Comparison of ENCODE assay signal across 17 cellular contexts in the genomic region with DNA sequence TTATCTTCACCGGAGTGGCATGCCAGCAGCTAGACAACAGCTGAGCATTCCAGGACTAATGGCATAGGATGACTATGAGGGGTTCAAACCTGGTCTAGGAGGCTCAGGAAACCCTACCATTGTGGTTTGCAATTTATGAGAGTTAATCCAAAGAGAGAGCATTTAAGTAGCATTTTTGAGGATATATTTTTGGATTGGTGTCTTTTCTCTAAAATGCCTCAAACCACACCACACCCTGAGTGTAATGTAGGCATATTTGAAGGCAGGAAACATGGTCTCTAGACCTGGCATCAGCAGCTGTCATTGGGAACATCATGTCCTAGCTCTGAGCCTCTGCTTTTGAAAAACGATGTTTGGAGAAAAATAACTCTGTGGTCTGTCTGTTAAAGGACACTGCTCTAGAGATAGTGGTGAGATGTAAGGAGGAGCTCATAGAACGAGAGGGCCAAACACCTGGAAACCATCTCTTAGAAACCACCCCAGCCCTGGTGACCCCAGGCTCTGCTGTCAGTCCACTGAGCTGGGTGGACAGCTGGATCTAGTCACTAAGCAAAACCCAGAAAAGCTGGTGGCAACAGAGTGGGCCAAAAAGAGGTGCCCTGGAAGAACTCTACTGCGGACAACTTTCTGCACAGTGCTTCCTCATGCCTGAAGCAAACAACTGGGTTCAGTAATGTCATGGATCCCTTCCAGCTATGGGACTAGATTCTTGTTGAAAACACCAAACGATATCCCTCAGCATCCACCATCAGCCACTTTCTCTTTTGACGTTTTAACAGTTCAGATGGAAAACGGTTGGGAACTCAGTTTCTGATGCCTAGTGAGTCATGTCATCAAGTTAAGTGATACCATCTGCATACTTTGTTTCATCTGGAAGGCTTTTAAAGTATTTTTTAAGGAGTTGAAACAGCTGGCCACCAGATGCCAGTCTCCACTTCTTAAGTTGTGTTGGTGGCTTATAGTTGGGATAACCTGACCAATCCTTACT.
A peak's percentile ranks its signal among the peaks of the same experiment; 100 is the strongest.
DNase-seq lines count a peak whose midpoint lies in the region; ATAC-seq and TF ChIP-seq lines count a peak whose summit lies in the region.
"Had no signal": no experiment of that assay in that cellular context is flagged by ENCODE, and none has a peak within 500 bp of the region (broad histone marks: within the 10 kb centered on the region; RNA-seq: fewer than 3 reads in every experiment).

No MANE protein-coding gene starts in this region.

- H3K27me3 Mint-ChIP-seq in nephron (ENCODE audit: low read depth): no peaks in the 10 kb centered on the region
- H3K27me3 Mint-ChIP-seq in immature natural killer cell (ENCODE audit: low read depth in 3 of 3): peaks cover 0 to 5% (median 2%) of the 10 kb centered on the region in 3 donors
- H3K27me3 Mint-ChIP-seq: B cell had no signal

- TF ChIP-seq CTCF in AG04449 (IDR thresholded peaks at IDR 0.05; ENCODE audit: insufficient read depth, low read length, missing control alignments): no peak
- TF ChIP-seq CTCF in fibroblast of lung (conservative IDR thresholded peaks at IDR 0.05 in 1 of 2, IDR thresholded peaks at IDR 0.05 in 1 of 2; ENCODE audit: low read depth in 1 of 2, low read length in 2 of 2): peak in 1 of 2 donors; percentile 3
- no peak for TF ChIP-seq CTCF in nephron (IDR thresholded peaks at IDR 0.05; ENCODE audit: unreplicated experiment in 3 of 3)
- TF ChIP-seq CTCF in WERI-Rb-1 (IDR thresholded peaks at IDR 0.05; ENCODE audit: low read depth, low read length): no peak

- H3K9ac ChIP-seq in fibroblast of lung (ENCODE audit: insufficient read depth, low read length): no peak overlapping the region

- H3K27me3 ChIP-seq in fibroblast of lung (ENCODE audit: control insufficient read depth, insufficient read depth, low read length): no peaks in the 10 kb centered on the region
- H3K27me3 ChIP-seq in WERI-Rb-1 (ENCODE audit: insufficient read depth, low read depth, severe bottlenecking): no peaks in the 10 kb centered on the region
- H3K27me3 ChIP-seq: Peyer's patch had no signal

- H3K9me3 ChIP-seq in fibroblast of lung (ENCODE audit: control insufficient read depth, insufficient read depth, low read depth, low read length) (no peaks in the 10 kb centered on the region), WERI-Rb-1 (ENCODE audit: severe bottlenecking) (no peaks in the 10 kb centered on the region)
- H3K9me3 ChIP-seq: Peyer's patch had no signal

- POLR2A ChIA-PET in AG04449 (lab: Yijun Ruan, JAX): interaction anchor here (0.7 kb wide), 1 partner anchor 13 kb away, joined by 3 read pairs; no protein-coding TSS in a partner anchor

- no peak for ATAC-seq in HG03520 (IDR thresholded peaks at IDR 0.05; ENCODE audit: unreplicated experiment)
- ATAC-seq: HCT116, left colon had no signal

- H3K9me3 Mint-ChIP-seq in nephron (peaks cover 3% of the 10 kb centered on the region), immature natural killer cell (no peaks in the 10 kb centered on the region)
- H3K9me3 Mint-ChIP-seq: activated naive CD4-positive, alpha-beta T cell treated with anti-CD3 and anti-CD28 coated beads for 36 hours had no signal

- H3K27ac ChIP-seq in fibroblast of lung (ENCODE audit: insufficient read depth, low read length) (peak overlapping the region; percentile 44), WERI-Rb-1 (no peak overlapping the region)
- H3K27ac ChIP-seq: Peyer's patch had no signal

- in situ Hi-C loops in G401 (cut with HindIII; ENCODE audit: low sequenced_read_pairs): no loop called here

- peak overlapping the region; percentile 2 for H3K4me2 ChIP-seq in fibroblast of lung (ENCODE audit: extremely low read depth, insufficient read depth, low read length)

- H3K79me2 ChIP-seq in fibroblast of lung (ENCODE audit: control insufficient read depth, insufficient read depth, low read length): no peaks in the 10 kb centered on the region

- peaks cover 8% of the 10 kb centered on the region for H3K4me1 ChIP-seq in fibroblast of lung (ENCODE audit: control insufficient read depth, extremely low read depth, insufficient read depth, low read length)
- H3K4me1 ChIP-seq: Peyer's patch had no signal

- DNase-seq in AG04449 (ENCODE audit: low read depth, low spot score) (peak; percentile 76), LHCN-M2 (ENCODE audit: low read depth) (peak; percentile 94), fibroblast of lung (ENCODE audit: low read depth in 2 of 2) (peak; percentile 74 to 98), G401 (ENCODE audit: low spot score) (no peak), immature natural killer cell (no peak), WERI-Rb-1 (no peak)
- DNase-seq: activated CD8-positive, alpha-beta memory T cell treated with anti-CD3 and anti-CD28 coated beads for 24 hours; activated naive CD4-positive, alpha-beta T cell treated with anti-CD3 and anti-CD28 coated beads for 36 hours; DMS79 treated with DMSO at 0.1 percent for 48 hours; left colon; NCI-H1105; Peyer's patch; T1000 had no signal

- CTCF ChIA-PET in AG04449 (lab: Yijun Ruan, JAX): interaction anchor here (0.6 to 2.5 kb wide), 4 partner anchors 12 to 126 kb away, joined by 3 to 8 read pairs (median 5); no protein-coding TSS in a partner anchor

- no peak overlapping the region for H2AFZ ChIP-seq in fibroblast of lung (ENCODE audit: low read length)

- H3K4me1 Mint-ChIP-seq in nephron (peaks cover 17% of the 10 kb centered on the region), immature natural killer cell (peaks cover 0 to 6% of the 10 kb centered on the region in 2 donors)

- H3K4me3 Mint-ChIP-seq in nephron (no peak overlapping the region), immature natural killer cell (no peak overlapping the region)
- H3K4me3 Mint-ChIP-seq: activated naive CD4-positive, alpha-beta T cell treated with anti-CD3 and anti-CD28 coated beads for 36 hours; B cell had no signal

- no peak overlapping the region; the same call in 1 of the 2 replicates for H3K4me3 ChIP-seq in AG04449 (ENCODE audit: low read depth, low read length)
- H3K4me3 ChIP-seq in fibroblast of lung (replicated peaks in 1 of 4; ENCODE audit: control extremely low read depth in 1 of 4, insufficient read depth in 1 of 4, low read depth in 3 of 4, low read length in 4 of 4): no peak overlapping the region
- no peak overlapping the region for H3K4me3 ChIP-seq in WERI-Rb-1 (ENCODE audit: low read depth, low read length)
- H3K4me3 ChIP-seq: Peyer's patch had no signal

- H3K27ac Mint-ChIP-seq in nephron (peak overlapping the region in 2 of 3 experiments; percentile 16 to 68), immature natural killer cell (no peak overlapping the region)
- H3K27ac Mint-ChIP-seq: activated naive CD4-positive, alpha-beta T cell treated with anti-CD3 and anti-CD28 coated beads for 36 hours; B cell had no signal

- H4K20me1 ChIP-seq in fibroblast of lung (ENCODE audit: control insufficient read depth, extremely low read depth, insufficient read depth, low read length): no peaks in the 10 kb centered on the region

- H3K36me3 ChIP-seq in fibroblast of lung (ENCODE audit: control insufficient read depth, insufficient read depth, low read length) (no peaks in the 10 kb centered on the region), WERI-Rb-1 (no peaks in the 10 kb centered on the region)
- H3K36me3 ChIP-seq: Peyer's patch had no signal

- H3K36me3 Mint-ChIP-seq in nephron (ENCODE audit: low read depth): no peaks in the 10 kb centered on the region
- no peaks in the 10 kb centered on the region for H3K36me3 Mint-ChIP-seq in immature natural killer cell

Comparison
In these comparisons a context has a peak if more than half of its experiments do, and no peak if none do; other contexts are left out.
1. DNase-seq: peak in AG04449 (single experiment), LHCN-M2 (single experiment) and fibroblast of lung (2 of 2); none in G401 (single experiment), immature natural killer cell (0 of 3) and WERI-Rb-1 (single experiment).
2. H3K27ac Mint-ChIP-seq: peak in nephron (2 of 3); none in immature natural killer cell (0 of 6).